In genomic region chr5:77775773-77776605, GRCh38 we compare ENCODE assay signal across 1 cellular context.
TF ChIP-seq lines count a peak whose summit lies in the region.

Gene TBCA, minus strand, starts transcription at chr5:77776339. Its CDS starts 82 bp downstream, at chr5:77776257.

TF ChIP-seq in HepG2, 621 proteins besides CTCF, POLR2A, EP300 and RAD21 (continued from another document and continues in another):
- TF ChIP-seq ELK4 (CRISPR knock-in tag; IDR thresholded peaks at IDR 0.05; ENCODE audit: borderline replicate concordance) (no peak), ZFYVE20 (CRISPR knock-in tag; IDR thresholded peaks at IDR 0.05; ENCODE audit: borderline replicate concordance, low read depth) (0 out of 2 replicates have a peak, but pooled peaks have one; percentile 78), ZBTB20 (CRISPR knock-in tag; IDR thresholded peaks at IDR 0.05; ENCODE audit: borderline replicate concordance, low read depth) (no peak), ZNF329 (CRISPR knock-in tag; IDR thresholded peaks at IDR 0.05; ENCODE audit: low read depth) (peak; percentile 61; the same call in 1 of the 2 replicates), FOXP4 (CRISPR knock-in tag; IDR thresholded peaks at IDR 0.05) (peak; percentile 48; the same call in 1 of the 2 replicates), STAT5B (CRISPR knock-in tag; IDR thresholded peaks at IDR 0.05) (0 out of 2 replicates have a peak, but pooled peaks have one; percentile 27), ZNF30 (CRISPR knock-in tag; IDR thresholded peaks at IDR 0.05) (0 out of 2 replicates have a peak, but pooled peaks have one; percentile 82), ZHX2 (IDR thresholded peaks at IDR 0.05; ENCODE audit: low read depth) (no peak), ZHX2 (CRISPR knock-in tag; IDR thresholded peaks at IDR 0.05; ENCODE audit: borderline replicate concordance) (peak; percentile 33; the same call in 1 of the 2 replicates), TRIM22 (IDR thresholded peaks at IDR 0.05) (no peak), ZFX (CRISPR knock-in tag; IDR thresholded peaks at IDR 0.05; ENCODE audit: low read depth) (peak; percentile 99), ZNF256 (CRISPR knock-in tag; conservative IDR thresholded peaks at IDR 0.05) (no peak), PAX8 (CRISPR knock-in tag; IDR thresholded peaks at IDR 0.05; ENCODE audit: borderline replicate concordance) (no peak), ZNF713 (CRISPR knock-in tag; IDR thresholded peaks at IDR 0.05) (no peak), CREM (IDR thresholded peaks at IDR 0.05) (no peak), CREM (CRISPR knock-in tag; IDR thresholded peaks at IDR 0.05) (no peak), GRHL1 (CRISPR knock-in tag; conservative IDR thresholded peaks at IDR 0.05) (no peak), NONO (IDR thresholded peaks at IDR 0.05) (no peak), NONO (CRISPR knock-in tag; conservative IDR thresholded peaks at IDR 0.05) (peak; percentile 80), HES4 (CRISPR knock-in tag; IDR thresholded peaks at IDR 0.05; ENCODE audit: borderline replicate concordance) (peak; percentile 94), SMAD3 (CRISPR knock-in tag; IDR thresholded peaks at IDR 0.05) (no peak; the same call in 1 of the 2 replicates), ZNF143 (CRISPR knock-in tag; IDR thresholded peaks at IDR 0.05) (no peak), GPN1 (CRISPR knock-in tag; IDR thresholded peaks at IDR 0.05; ENCODE audit: borderline replicate concordance) (no peak), SP5 (CRISPR knock-in tag; IDR thresholded peaks at IDR 0.05; ENCODE audit: borderline replicate concordance, low read depth) (no peak), ZNF292 (CRISPR knock-in tag; IDR thresholded peaks at IDR 0.05; ENCODE audit: borderline replicate concordance, low read depth) (no peak), HNRNPL (IDR thresholded peaks at IDR 0.05; ENCODE audit: low read depth, low read length) (no peak), TGIF2 (CRISPR knock-in tag; IDR thresholded peaks at IDR 0.05) (no peak), ZBTB25 (CRISPR knock-in tag; IDR thresholded peaks at IDR 0.05) (no peak; the same call in 1 of the 2 replicates), JUND (CRISPR knock-in tag; IDR thresholded peaks at IDR 0.05) (no peak), FUBP1 (CRISPR knock-in tag; IDR thresholded peaks at IDR 0.05; ENCODE audit: borderline replicate concordance) (no peak), CENPBD1 (CRISPR knock-in tag; IDR thresholded peaks at IDR 0.05; ENCODE audit: borderline replicate concordance, low read depth) (no peak; the same call in 1 of the 2 replicates), RCOR2 (CRISPR knock-in tag; IDR thresholded peaks at IDR 0.05) (no peak), ZNF619 (CRISPR knock-in tag; IDR thresholded peaks at IDR 0.05) (no peak), MTERF4 (CRISPR knock-in tag; IDR thresholded peaks at IDR 0.05) (peak; percentile 95), HMGXB4 (CRISPR knock-in tag; IDR thresholded peaks at IDR 0.05; ENCODE audit: borderline replicate concordance in 1 of 2, low read depth in 1 of 2) (peak; percentile 90 to 97), SNAPC5 (CRISPR knock-in tag; IDR thresholded peaks at IDR 0.05; ENCODE audit: borderline replicate concordance) (no peak), GFI1 (CRISPR knock-in tag; IDR thresholded peaks at IDR 0.05; ENCODE audit: borderline replicate concordance) (peak; percentile 50; the same call in 1 of the 2 replicates), TCF7 (IDR thresholded peaks at IDR 0.05; ENCODE audit: low read depth) (no peak), ZC3H4 (CRISPR knock-in tag; IDR thresholded peaks at IDR 0.05; ENCODE audit: borderline replicate concordance) (no peak), HOXA9 (CRISPR knock-in tag; IDR thresholded peaks at IDR 0.05; ENCODE audit: borderline replicate concordance) (no peak), REPIN1 (CRISPR knock-in tag; IDR thresholded peaks at IDR 0.05; ENCODE audit: borderline replicate concordance, low read depth) (peak; percentile 84), HOXA7 (CRISPR knock-in tag; IDR thresholded peaks at IDR 0.05) (no peak), DMAP1 (CRISPR knock-in tag; IDR thresholded peaks at IDR 0.05) (peak; percentile 78; the same call in 1 of the 2 replicates), ZNF335 (CRISPR knock-in tag; IDR thresholded peaks at IDR 0.05) (no peak), TARDBP (CRISPR knock-in tag; IDR thresholded peaks at IDR 0.05) (peak; percentile 44; the same call in 1 of the 2 replicates), ZNF839 (CRISPR knock-in tag; IDR thresholded peaks at IDR 0.05; ENCODE audit: borderline replicate concordance) (no peak)
